In genomic region chr2:112542123-112542973, GRCh38 we compare ENCODE assay signal across 8 cellular contexts. TPM values are rescaled to one million over a fixed set of nuclear protein-coding genes. Genes with fewer than 3 reads are reported as not detected.
DNase-seq lines count a peak whose midpoint lies in the region; ATAC-seq and TF ChIP-seq lines count a peak whose summit lies in the region.

Gene POLR1B (plus strand): TSS chr2:112542465. CDS start chr2:112542495, 30 bp downstream.

- no peak for TF ChIP-seq CTCF in WTC11 (IDR thresholded peaks at IDR 0.05)

- CTCF ChIA-PET in WTC11 (lab: Charles Lee) = no interaction called here

- peak; percentile 75 for ATAC-seq in GM18873 (IDR thresholded peaks at IDR 0.05; ENCODE audit: low FRiP score, unreplicated experiment)
- peak; percentile 81 for ATAC-seq in HG03108 (IDR thresholded peaks at IDR 0.05; ENCODE audit: unreplicated experiment)
- peak; percentile 86 for ATAC-seq in WTC11

- H3K27me3 Mint-ChIP-seq in WTC11 (ENCODE audit: low read depth) = 0 out of 2 replicates have a peak, but pooled peaks cover 4% of the 10 kb centered on the region

- POLR2A ChIA-PET in WTC11 (lab: Charles Lee) = no interaction called here

- peaks cover 4% of the 10 kb centered on the region; the same call in 1 of the 2 replicates for H3K4me1 Mint-ChIP-seq in WTC11

- no peak within 1 kb of the TSS for H3K4me3 Mint-ChIP-seq in WTC11

- DNase-seq in AG08396 (ENCODE audit: low spot score) = peak; percentile 86
- DNase-seq in NCI-H2196 (lab: John Stamatoyannopoulos, UW; ENCODE audit: unreplicated experiment) = peak; percentile 90
- peak; percentile 86 for DNase-seq in WTC11 (ENCODE audit: low spot score)
- peak; percentile 79 for DNase-seq in central memory CD4-positive, alpha-beta T cell
- peak; percentile 91 for DNase-seq in inferior parietal cortex (ENCODE audit: extremely low spot score)
- DNase-seq in stimulated activated CD4-positive, alpha-beta T cell treated with anti-CD3 and anti-CD28 coated beads, Interleukin-12 subunit alpha, Interleukin-12 subunit beta, amount 100 ng/mL, for 24 hours (ENCODE audit: low read depth in 2 of 2) = peak; percentile 60 to 70

- H3K27ac Mint-ChIP-seq in WTC11 = no peak within 1 kb of the TSS; the same call in 1 of the 2 replicates

- H3K9me3 Mint-ChIP-seq in WTC11 = no peaks in the 10 kb centered on the region

- peaks cover 11% of the 10 kb centered on the region for H3K36me3 Mint-ChIP-seq in WTC11

TF ChIP-seq in WTC11, 78 proteins besides CTCF, POLR2A, EP300 and RAD21 (continues in another document):
- TF ChIP-seq ATF3 (CRISPR knock-in tag; conservative IDR thresholded peaks at IDR 0.05) = no peak
- no peak for TF ChIP-seq E2F1 (CRISPR knock-in tag; IDR thresholded peaks at IDR 0.05)
- TF ChIP-seq RORB (CRISPR knock-in tag; IDR thresholded peaks at IDR 0.05) = no peak
- TF ChIP-seq FOXP1 (CRISPR knock-in tag; IDR thresholded peaks at IDR 0.05; ENCODE audit: borderline replicate concordance) = peak; percentile 94
- TF ChIP-seq MAX (CRISPR knock-in tag; IDR thresholded peaks at IDR 0.05) = peak; percentile 99
- TF ChIP-seq ZBTB21 (CRISPR knock-in tag; IDR thresholded peaks at IDR 0.05; ENCODE audit: borderline replicate concordance) = peak; percentile 51; the same call in 1 of the 2 replicates
- TF ChIP-seq ZSCAN18 (CRISPR knock-in tag; IDR thresholded peaks at IDR 0.05) = no peak
- peak; percentile 56; the same call in 1 of the 2 replicates for TF ChIP-seq CREM (CRISPR knock-in tag; IDR thresholded peaks at IDR 0.05)
- no peak for TF ChIP-seq SOX15 (CRISPR knock-in tag; IDR thresholded peaks at IDR 0.05)
- TF ChIP-seq ZNF423 (CRISPR knock-in tag; IDR thresholded peaks at IDR 0.05) = no peak
- TF ChIP-seq GTF2I (CRISPR knock-in tag; conservative IDR thresholded peaks at IDR 0.05) = no peak
- TF ChIP-seq IRF1 (CRISPR knock-in tag; IDR thresholded peaks at IDR 0.05) = 0 out of 2 replicates have a peak, but pooled peaks have one; percentile 80
- peak; percentile 36 for TF ChIP-seq SP1 (CRISPR knock-in tag; conservative IDR thresholded peaks at IDR 0.05)
- TF ChIP-seq TEAD4 (CRISPR knock-in tag; IDR thresholded peaks at IDR 0.05) = peak; percentile 91
- no peak for TF ChIP-seq MLX (CRISPR knock-in tag; IDR thresholded peaks at IDR 0.05)
- peak; percentile 87 for TF ChIP-seq ZNF219 (CRISPR knock-in tag; IDR thresholded peaks at IDR 0.05; ENCODE audit: borderline replicate concordance)
- peak; percentile 91 for TF ChIP-seq FOXP4 (CRISPR knock-in tag; IDR thresholded peaks at IDR 0.05)
- peak; percentile 90 for TF ChIP-seq USF1 (CRISPR knock-in tag; IDR thresholded peaks at IDR 0.05)
- no peak for TF ChIP-seq ZNF532 (CRISPR knock-in tag; IDR thresholded peaks at IDR 0.05; ENCODE audit: borderline replicate concordance)

RNA-seq across cellular contexts. Expression of gene POLR1B, which starts in this region (rescaled TPM):
- 42.8 to 51.2 TPM (median 50.2 TPM) in 3 replicates for total RNA-seq in WTC11 (2021)

Comparison
In these comparisons a context has a peak if more than half of its experiments do, and no peak if none do; other contexts are left out.
1. Peak in every context shown above with its lines: DNase-seq and ATAC-seq.